7 cellular contexts compared by ENCODE assay signal in the genomic region with DNA sequence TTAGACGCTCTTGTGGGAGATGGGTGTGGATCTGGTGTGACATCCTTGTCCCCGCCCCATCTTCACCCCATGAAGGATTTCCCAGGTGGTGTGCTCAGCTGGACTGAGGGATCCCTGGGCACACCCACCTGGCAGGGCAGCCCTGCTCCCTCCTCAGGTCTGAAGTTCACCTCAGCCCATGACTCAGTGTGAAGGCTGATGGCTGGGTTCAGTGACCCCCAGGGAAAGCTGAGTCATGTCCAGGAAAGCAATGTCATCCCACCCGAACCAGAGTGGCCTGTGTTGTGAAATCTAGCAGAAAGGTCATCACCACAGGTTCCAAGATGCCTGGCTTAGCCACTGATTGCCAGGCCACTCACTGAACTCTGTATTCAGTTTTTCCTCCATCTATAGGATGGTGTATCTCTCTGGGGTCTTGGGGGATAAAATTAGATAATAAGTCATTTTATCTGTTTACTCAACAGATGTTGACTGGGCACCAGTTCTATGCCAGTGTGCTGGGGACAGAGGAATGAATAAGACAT.
A peak's percentile ranks its signal among the peaks of the same experiment; 100 is the strongest.
DNase-seq lines count a peak whose midpoint lies in the region; TF ChIP-seq lines count a peak whose summit lies in the region.

No MANE protein-coding gene starts in this region.

- H3K4me1 ChIP-seq in HEK293 (ENCODE audit: control insufficient read depth, insufficient read depth, low read length): peaks cover 24% of the 10 kb centered on the region
- peaks cover 35 to 55% (median 38%) of the 10 kb centered on the region in 3 donors for H3K4me1 ChIP-seq in skeletal muscle tissue (ENCODE audit: control insufficient read depth in 3 of 3, insufficient read depth in 3 of 3, low read length in 3 of 3)

- H3K4me3 ChIP-seq in HEK293 (ENCODE audit: low read depth, low read length) (no peak overlapping the region), skeletal muscle tissue (ENCODE audit: low read length in 3 of 3) (no peak overlapping the region)

- TF ChIP-seq CTCF in HEK293 (tag by site-specific recombination; IDR thresholded peaks at IDR 0.05) (no peak), GM13976 (IDR thresholded peaks at IDR 0.05; ENCODE audit: borderline replicate concordance, control extremely low read depth, extremely low read depth, insufficient read depth, missing control alignments) (no peak)

- H3K9ac ChIP-seq in skeletal muscle tissue (ENCODE audit: low read depth in 1 of 3, low read length in 3 of 3): no peak overlapping the region

- H3K36me3 ChIP-seq in HEK293 (ENCODE audit: control insufficient read depth in 2 of 2, insufficient read depth in 1 of 2, low read length in 2 of 2) (no peaks in the 10 kb centered on the region), skeletal muscle tissue (ENCODE audit: control insufficient read depth in 3 of 3, insufficient read depth in 3 of 3, low read length in 3 of 3) (no peaks in the 10 kb centered on the region)

- H3K27me3 ChIP-seq in skeletal muscle tissue (ENCODE audit: control insufficient read depth in 3 of 3, insufficient read depth in 3 of 3, low read length in 3 of 3): no peaks in the 10 kb centered on the region

- DNase-seq in SW 1271 (lab: John Stamatoyannopoulos, UW): peak; percentile 28 to 51
- peak; percentile 91 for DNase-seq in glomerular visceral epithelial cell (ENCODE audit: extremely low spot score)
- DNase-seq in GM13976 (ENCODE audit: low spot score): no peak
- no peak for DNase-seq in NCI-H524 (lab: John Stamatoyannopoulos, UW)
- no peak for DNase-seq in stimulated activated CD4-positive, alpha-beta T cell treated with anti-CD3 and anti-CD28 coated beads, Interleukin-4, amount 100 ng/mL, for 24 hours

- H3K27ac ChIP-seq in HEK293 (ENCODE audit: extremely low read depth, low read depth, low read length) (no peak overlapping the region), skeletal muscle tissue (ENCODE audit: low read depth, low read length) (peak overlapping the region; percentile 37)

- CTCF ChIA-PET in HEK293 (lab: Yijun Ruan, JAX): no interaction called here

- no peaks in the 10 kb centered on the region for H3K9me3 ChIP-seq in HEK293 (ENCODE audit: control insufficient read depth, insufficient read depth, low read depth, low read length)
- H3K9me3 ChIP-seq in skeletal muscle tissue (ENCODE audit: control insufficient read depth in 3 of 3, low read length in 3 of 3): no peaks in the 10 kb centered on the region

- in situ Hi-C loops in GM13976 (cut with MboI; ENCODE audit: low sequenced_read_pairs, unreplicated experiment): no loop called here

- POLR2A ChIA-PET in HEK293 (lab: Yijun Ruan, JAX): interaction anchor here (1.9 kb wide), 1 partner anchor 98 kb away, joined by 8 read pairs; the partner anchor contains the start of gene JUN

TF ChIP-seq in HEK293, 187 proteins besides CTCF, POLR2A, EP300 and RAD21:
- TF ChIP-seq, protein P1, sequence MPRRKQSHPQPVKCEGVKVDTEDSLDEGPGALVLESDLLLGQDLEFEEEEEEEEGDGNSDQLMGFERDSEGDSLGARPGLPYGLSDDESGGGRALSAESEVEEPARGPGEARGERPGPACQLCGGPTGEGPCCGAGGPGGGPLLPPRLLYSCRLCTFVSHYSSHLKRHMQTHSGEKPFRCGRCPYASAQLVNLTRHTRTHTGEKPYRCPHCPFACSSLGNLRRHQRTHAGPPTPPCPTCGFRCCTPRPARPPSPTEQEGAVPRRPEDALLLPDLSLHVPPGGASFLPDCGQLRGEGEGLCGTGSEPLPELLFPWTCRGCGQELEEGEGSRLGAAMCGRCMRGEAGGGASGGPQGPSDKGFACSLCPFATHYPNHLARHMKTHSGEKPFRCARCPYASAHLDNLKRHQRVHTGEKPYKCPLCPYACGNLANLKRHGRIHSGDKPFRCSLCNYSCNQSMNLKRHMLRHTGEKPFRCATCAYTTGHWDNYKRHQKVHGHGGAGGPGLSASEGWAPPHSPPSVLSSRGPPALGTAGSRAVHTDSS (tag by site-specific recombination; IDR thresholded peaks at IDR 0.05): no peak
- TF ChIP-seq INSM2 (tag by site-specific recombination; IDR thresholded peaks at IDR 0.05) (no peak), ZSCAN16 (tag by site-specific recombination; IDR thresholded peaks at IDR 0.05) (no peak), ZBTB49 (tag by site-specific recombination; IDR thresholded peaks at IDR 0.05; ENCODE audit: low read depth) (no peak), ZNF521 (tag by site-specific recombination; IDR thresholded peaks at IDR 0.05) (no peak), WT1 (tag by site-specific recombination; IDR thresholded peaks at IDR 0.05) (no peak), KLF1 (tag by site-specific recombination; IDR thresholded peaks at IDR 0.05) (0 out of 2 replicates have a peak, but pooled peaks have one; percentile 17), ZNF37A (tag by site-specific recombination; IDR thresholded peaks at IDR 0.05) (no peak), ZIC2 (tag by site-specific recombination; IDR thresholded peaks at IDR 0.05) (0 out of 2 replicates have a peak, but pooled peaks have one; percentile 34), ZNF624 (tag by site-specific recombination; IDR thresholded peaks at IDR 0.05) (no peak)

Comparison
In these comparisons a context has a peak if more than half of its experiments do, and no peak if none do; other contexts are left out.
1. DNase-seq: peak in SW 1271 (2 of 2) and glomerular visceral epithelial cell (single experiment); none in GM13976 (single experiment), NCI-H524 (0 of 2) and stimulated activated CD4-positive, alpha-beta T cell treated with anti-CD3 and anti-CD28 coated beads, Interleukin-4, amount 100 ng/mL, for 24 hours (single experiment).